18 cellular contexts compared by ENCODE assay signal in genomic region chr1:213658508-213658907, GRCh38.
A peak's percentile ranks its signal among the peaks of the same experiment; 100 is the strongest.
DNase-seq lines count a peak whose midpoint lies in the region; ATAC-seq and TF ChIP-seq lines count a peak whose summit lies in the region.
"Had no signal": no experiment of that assay in that cellular context is flagged by ENCODE, and none has a peak within 500 bp of the region (broad histone marks: within the 10 kb centered on the region; RNA-seq: fewer than 3 reads in every experiment).

No MANE protein-coding gene starts in this region.

- H3K4me1 ChIP-seq in lower lobe of right lung = no peaks in the 10 kb centered on the region
- H3K4me1 ChIP-seq: HAP-1 had no signal

- H3K4me3 ChIP-seq in lower lobe of right lung = no peak overlapping the region
- H3K4me3 ChIP-seq: GM23248, HAP-1 had no signal

- DNase-seq in NCI-H1417 (lab: John Stamatoyannopoulos, UW) (peak in 2 of 3 experiments; percentile 22 to 39), NCI-H1417 treated with DMSO at 0.1 percent for 48 hours (lab: John Stamatoyannopoulos, UW) (no peak), NCI-H69 (lab: John Stamatoyannopoulos, UW) (peak; percentile 64), left colon (no peak), lower lobe of right lung (no peak), NCI-H2107 (lab: John Stamatoyannopoulos, UW) (no peak), Right ventricle myocardium inferior (ENCODE audit: missing footprints) (no peak)
- DNase-seq: 8988T; GDM1; GM23248; IMR-90; NCI-H1694; NCI-H345; NCI-H526 treated with DMSO at 0.1 percent for 48 hours; NK-92 treated with Interleukin-12 subunit alpha and Interleukin-12 subunit beta, amount 100 ng/mL, for 24 hours; SIG-M5 had no signal

- H3K27me3 ChIP-seq in lower lobe of right lung (ENCODE audit: low read depth) = peaks cover 5% of the 10 kb centered on the region

- ATAC-seq in left colon (peak; percentile 85), lower lobe of right lung (no peak), Right ventricle myocardium inferior (no peak), GM21723 (IDR thresholded peaks at IDR 0.05; ENCODE audit: unreplicated experiment) (no peak)

- no peak for TF ChIP-seq CTCF in lower lobe of right lung (IDR thresholded peaks at IDR 0.05)

- H3K27ac ChIP-seq in lower lobe of right lung = no peak overlapping the region
- H3K27ac ChIP-seq: GM23248 had no signal

- no peaks in the 10 kb centered on the region for H3K9me3 ChIP-seq in lower lobe of right lung
- H3K9me3 ChIP-seq: HAP-1 had no signal

- intact Hi-C loops in left colon (cut with DNase I, micrococcal nuclease) (no loop called here), lower lobe of right lung (cut with DNase I) (no loop called here), Right ventricle myocardium inferior (cut with DNase I) (no loop called here)

- H3K36me3 ChIP-seq in lower lobe of right lung = no peaks in the 10 kb centered on the region
- H3K36me3 ChIP-seq: HAP-1 had no signal

Comparison
In these comparisons a context has a peak if more than half of its experiments do, and no peak if none do; other contexts are left out.
1. DNase-seq: peak in NCI-H1417 (2 of 3) and NCI-H69 (single experiment); none in NCI-H1417 treated with DMSO at 0.1 percent for 48 hours (single experiment), left colon (0 of 2), lower lobe of right lung (single experiment), NCI-H2107 (single experiment) and Right ventricle myocardium inferior (single experiment).